ENCODE assay signal across 8 cellular contexts in genomic region chr2:72934683-72935610, GRCh38. TPM values are rescaled to one million over a fixed set of nuclear protein-coding genes. Genes with fewer than 3 reads are reported as not detected.
DNase-seq lines count a peak whose midpoint lies in the region; ATAC-seq and TF ChIP-seq lines count a peak whose summit lies in the region.

No MANE protein-coding gene starts in this region.

- H3K9ac ChIP-seq in endodermal cell (ENCODE audit: extremely low read depth, low read length, poor library complexity, severe bottlenecking): no peak overlapping the region

- DNase-seq in AG09309 (ENCODE audit: low read depth) (no peak), HuH-7.5 (ENCODE audit: low spot score) (peak; percentile 82), endodermal cell (peak; percentile 87), mesenteric fat pad (ENCODE audit: low spot score) (no peak), head of caudate nucleus (no peak), germinal center (ENCODE audit: low spot score) (no peak)
- no peak for DNase-seq in activated T-cell treated with anti-CD3 and anti-CD28 coated beads, Interleukin-2, amount 50 U/mL, for 72 hours

- ATAC-seq in GM18519 (IDR thresholded peaks at IDR 0.05; ENCODE audit: low FRiP score, unreplicated experiment): peak; percentile 55
- no peak for ATAC-seq in activated T-cell treated with anti-CD3 and anti-CD28 coated beads, Interleukin-2, amount 50 U/mL, for 72 hours (replicated peaks in 1 of 2)

- H3K9me3 ChIP-seq in endodermal cell (ENCODE audit: control insufficient read depth, low read length): no peaks in the 10 kb centered on the region

- no peaks in the 10 kb centered on the region for H3K9me3 Mint-ChIP-seq in endodermal cell
- H3K9me3 Mint-ChIP-seq in activated T-cell treated with anti-CD3 and anti-CD28 coated beads, Interleukin-2, amount 50 U/mL, for 72 hours: no peaks in the 10 kb centered on the region

- no peaks in the 10 kb centered on the region for H3K4me1 ChIP-seq in endodermal cell (ENCODE audit: control insufficient read depth, insufficient read depth, low read length)

- no peak overlapping the region for H3K4me3 Mint-ChIP-seq in endodermal cell
- H3K4me3 Mint-ChIP-seq in activated T-cell treated with anti-CD3 and anti-CD28 coated beads, Interleukin-2, amount 50 U/mL, for 72 hours: no peak overlapping the region

- peaks cover 50% of the 10 kb centered on the region for H3K27me3 Mint-ChIP-seq in endodermal cell (ENCODE audit: insufficient read depth)
- H3K27me3 Mint-ChIP-seq in activated T-cell treated with anti-CD3 and anti-CD28 coated beads, Interleukin-2, amount 50 U/mL, for 72 hours (ENCODE audit: low read depth): no peaks in the 10 kb centered on the region

- H3K27me3 ChIP-seq in endodermal cell (ENCODE audit: control insufficient read depth, insufficient read depth, low read length, poor library complexity, severe bottlenecking): peaks cover 41% of the 10 kb centered on the region

- 81% methylated on average over 13 to 14 of the region's 14 CpGs for WGBS in endodermal cell (ENCODE audit: insufficient coverage in 1 of 2, insufficient read length in 1 of 2), 2 experiments

- no peak overlapping the region for H3K27ac Mint-ChIP-seq in endodermal cell
- H3K27ac Mint-ChIP-seq in activated T-cell treated with anti-CD3 and anti-CD28 coated beads, Interleukin-2, amount 50 U/mL, for 72 hours: no peak overlapping the region

- H3K27ac ChIP-seq in endodermal cell (ENCODE audit: low read depth, low read length): no peak overlapping the region

- TF ChIP-seq CTCF in AG09309 (IDR thresholded peaks at IDR 0.05; ENCODE audit: control insufficient read depth, insufficient read depth, low read depth, low read length, missing control alignments): peak; percentile 4
- TF ChIP-seq CTCF in endodermal cell (conservative IDR thresholded peaks at IDR 0.05): peak; percentile 86

- H3K36me3 Mint-ChIP-seq in endodermal cell (ENCODE audit: low read depth): no peaks in the 10 kb centered on the region
- no peaks in the 10 kb centered on the region for H3K36me3 Mint-ChIP-seq in activated T-cell treated with anti-CD3 and anti-CD28 coated beads, Interleukin-2, amount 50 U/mL, for 72 hours (ENCODE audit: insufficient read depth in 2 of 2)

- no peaks in the 10 kb centered on the region for H3K36me3 ChIP-seq in endodermal cell (ENCODE audit: control insufficient read depth, insufficient read depth, low read length)

- intact Hi-C loops in head of caudate nucleus (cut with DNase I): no loop called here

- H3K4me1 Mint-ChIP-seq in endodermal cell: no peaks in the 10 kb centered on the region
- H3K4me1 Mint-ChIP-seq in activated T-cell treated with anti-CD3 and anti-CD28 coated beads, Interleukin-2, amount 50 U/mL, for 72 hours (ENCODE audit: low read depth): no peaks in the 10 kb centered on the region

- H3K4me3 ChIP-seq in AG09309 (ENCODE audit: control insufficient read depth, low read depth, low read length) (no peak overlapping the region), endodermal cell (ENCODE audit: low read length) (no peak overlapping the region)

RNA-seq across cellular contexts. Expression of gene EMX1, which starts 17.6 kb away (rescaled TPM):
- total RNA-seq in endodermal cell (1 to 10 TPM in 1 of 2 donors, under 1 TPM in 1; 0.35 to 1.1 TPM), mesenteric fat pad (not detected)
- 0.25 TPM for polyA plus RNA-seq in endodermal cell (2013, experiment 1 of 2)
- 0.17 TPM for polyA plus RNA-seq in endodermal cell (2013, experiment 2 of 2)
- under 1 TPM; 0.44 to 0.50 TPM for total RNA-seq in activated T-cell treated with anti-CD3 and anti-CD28 coated beads, Interleukin-2, amount 50 U/mL, for 72 hours

RNA-seq across cellular contexts. Expression of gene SPR, which starts 47.7 kb away (rescaled TPM):
- 10 to 100 TPM; 13.7 to 15.2 TPM for total RNA-seq in endodermal cell
- 2.5 TPM for polyA plus RNA-seq in endodermal cell (2013, experiment 1 of 2)
- polyA plus RNA-seq in endodermal cell (2013, experiment 2 of 2): 1.7 TPM
- 1 to 10 TPM in 1 of 2 donors, under 1 TPM in 1; 0.65 to 1.9 TPM for total RNA-seq in activated T-cell treated with anti-CD3 and anti-CD28 coated beads, Interleukin-2, amount 50 U/mL, for 72 hours
- total RNA-seq in mesenteric fat pad: 38.6 TPM

Comparison
In these comparisons a context has a peak if more than half of its experiments do, and no peak if none do; other contexts are left out.
1. DNase-seq: peak in HuH-7.5 (single experiment) and endodermal cell (single experiment); none in AG09309 (single experiment), activated T-cell treated with anti-CD3 and anti-CD28 coated beads, Interleukin-2, amount 50 U/mL, for 72 hours (0 of 2), mesenteric fat pad (single experiment), head of caudate nucleus (0 of 42) and germinal center (single experiment).
2. RNA of gene SPR, which starts 47.7 kb away (total RNA-seq): 38.6 TPM in mesenteric fat pad (single experiment) and 13.7 to 15.2 TPM in endodermal cell; 0.65 to 1.9 TPM in activated T-cell treated with anti-CD3 and anti-CD28 coated beads, Interleukin-2, amount 50 U/mL, for 72 hours; every median in the first group is over 4 times any median in the second.